In genomic region chr2:123362671-123363070, GRCh38 we compare ENCODE assay signal across 7 cellular contexts.
"Had no signal": no experiment of that assay in that cellular context is flagged by ENCODE, and none has a peak within 500 bp of the region (broad histone marks: within the 10 kb centered on the region; RNA-seq: fewer than 3 reads in every experiment).

No MANE protein-coding gene starts in this region.

- ATAC-seq: GM23338, HepG2 had no signal

- H3K4me2 ChIP-seq: GM23338 had no signal

- H3K27ac ChIP-seq: HL-60 had no signal

- H3K4me3 ChIP-seq: GM23338 had no signal

- H3K4me3 Mint-ChIP-seq: GM23338, H9, IgD-negative memory B cell had no signal

- H2AFZ ChIP-seq: GM23338 had no signal

- H3K36me3 Mint-ChIP-seq: IgD-negative memory B cell had no signal

- H3K4me1 Mint-ChIP-seq: IgD-negative memory B cell had no signal

- H3K27me3 Mint-ChIP-seq: IgD-negative memory B cell had no signal

- H3K27ac Mint-ChIP-seq: GM23338, H9, IgD-negative memory B cell had no signal

- DNase-seq: H9, HCEC 1CT, KBM-7 had no signal
